Comparison of ENCODE assay signal across 29 cellular contexts in genomic region chr4:5238106-5238505, GRCh38.
A peak's percentile ranks its signal among the peaks of the same experiment; 100 is the strongest.
DNase-seq lines count a peak whose midpoint lies in the region; TF ChIP-seq lines count a peak whose summit lies in the region.
"Had no signal": no experiment of that assay in that cellular context is flagged by ENCODE, and none has a peak within 500 bp of the region (broad histone marks: within the 10 kb centered on the region; RNA-seq: fewer than 3 reads in every experiment).

No MANE protein-coding gene starts in this region.

- H3K4me1 ChIP-seq in osteoblast (ENCODE audit: insufficient read depth, low read length): no peaks in the 10 kb centered on the region
- H3K4me1 ChIP-seq: left ventricle myocardium inferior, Peyer's patch, right atrium auricular region, tibial artery had no signal

- H3K27ac ChIP-seq in osteoblast (ENCODE audit: low read depth, low read length): no peak overlapping the region
- H3K27ac ChIP-seq: left ventricle myocardium inferior, Peyer's patch, right atrium auricular region, tibial artery had no signal

- no peaks in the 10 kb centered on the region for H3K9me3 ChIP-seq in osteoblast (ENCODE audit: low read depth, low read length)
- H3K9me3 ChIP-seq: left ventricle myocardium inferior, Peyer's patch, right atrium auricular region, tibial artery had no signal

- no peaks in the 10 kb centered on the region for H3K27me3 Mint-ChIP-seq in CD14-positive monocyte (ENCODE audit: low read depth in 3 of 3)
- H3K27me3 Mint-ChIP-seq: activated CD4-positive, alpha-beta memory T cell treated with anti-CD3 and anti-CD28 coated beads, Interleukin-2, amount 10 ng/mL, durations not matched to agents 7 days and 5 days; activated T-helper 17 cell treated with anti-CD3 and anti-CD28 coated beads, Interleukin-2, amount 50 U/mL, for 72 hours; CD4-positive, CD25-positive, alpha-beta regulatory T cell had no signal

- H3K36me3 ChIP-seq in osteoblast (ENCODE audit: insufficient read depth, low read length): no peaks in the 10 kb centered on the region
- H3K36me3 ChIP-seq: left ventricle myocardium inferior, Peyer's patch, right atrium auricular region, tibial artery had no signal

- H3K27ac Mint-ChIP-seq in CD14-positive monocyte: no peak overlapping the region
- H3K27ac Mint-ChIP-seq: activated CD4-positive, alpha-beta memory T cell treated with anti-CD3 and anti-CD28 coated beads, Interleukin-2, amount 10 ng/mL, durations not matched to agents 7 days and 5 days; activated naive CD4-positive, alpha-beta T cell treated with anti-CD3 and anti-CD28 coated beads, Interleukin-2, amount 50 U/mL, for 72 hours; activated T-helper 17 cell treated with anti-CD3 and anti-CD28 coated beads, Interleukin-2, amount 50 U/mL, for 72 hours; CD4-positive, CD25-positive, alpha-beta regulatory T cell; T-helper 2 cell treated with Interferon-gamma antibody and Interleukin-4, amounts not matched to agents 5 μg/mL and 100 μg/mL, for 36 hours had no signal

- H3K4me3 Mint-ChIP-seq in CD14-positive monocyte: no peak overlapping the region
- H3K4me3 Mint-ChIP-seq: activated CD4-positive, alpha-beta memory T cell treated with anti-CD3 and anti-CD28 coated beads, Interleukin-2, amount 10 ng/mL, durations not matched to agents 7 days and 5 days; activated T-helper 17 cell treated with anti-CD3 and anti-CD28 coated beads, Interleukin-2, amount 50 U/mL, for 72 hours; CD4-positive, CD25-positive, alpha-beta regulatory T cell; T-helper 2 cell treated with Interferon-gamma antibody and Interleukin-4, amounts not matched to agents 5 μg/mL and 100 μg/mL, for 36 hours had no signal

- peak; percentile 66 for DNase-seq in AG10803 (ENCODE audit: low read depth)
- DNase-seq in H4 (ENCODE audit: low spot score): peak; percentile 18
- peak; percentile 69 for DNase-seq in dedifferentiated amniotic fluid mesenchymal stem cell (ENCODE audit: extremely low spot score)
- DNase-seq in osteoblast (ENCODE audit: insufficient read length, low spot score, missing footprints): no peak
- DNase-seq in OCI-M1 (lab: John Stamatoyannopoulos, UW): no peak
- no peak for DNase-seq in stimulated activated CD4-positive, alpha-beta T cell treated with anti-CD3 and anti-CD28 coated beads, Interleukin-15, amount 100 ng/mL, for 24 hours
- no peak for DNase-seq in CD14-positive monocyte (ENCODE audit: low spot score)
- DNase-seq in Ammon's horn (ENCODE audit: low spot score): no peak
- DNase-seq: ACHN; activated CD4-positive, alpha-beta memory T cell treated with anti-CD3 and anti-CD28 coated beads, Interleukin-2, amount 10 ng/mL, durations not matched to agents 7 days and 5 days; activated CD4-positive, CD25-positive, alpha-beta regulatory T cell treated with anti-CD3 and anti-CD28 coated beads, Interleukin-2, amount 50 U/mL, for 72 hours; activated CD8-positive, alpha-beta memory T cell treated with anti-CD3 and anti-CD28 coated beads, Interleukin-2, amount 50 U/mL, for 4 hours; anterior cingulate cortex; CD4-positive, CD25-positive, alpha-beta regulatory T cell; DMS79 treated with DMSO at 0.1 percent for 48 hours; effector CD4-positive, alpha-beta T cell; islet precursor cell; left ventricle myocardium inferior; NCI-H2107; NCI-H345; NCI-H748 treated with DMSO at 0.1 percent for 48 hours; Peyer's patch; SIG-M5; stimulated activated CD4-positive, alpha-beta T cell treated with anti-CD3 and anti-CD28 coated beads, Interleukin-2, amount 100 ng/mL, for 48 hours; tibial artery had no signal

- H3K4me3 ChIP-seq in AG10803 (ENCODE audit: low read length) (no peak overlapping the region), osteoblast (ENCODE audit: insufficient read depth, low read length) (no peak overlapping the region)
- H3K4me3 ChIP-seq: left ventricle myocardium inferior, Peyer's patch, right atrium auricular region, tibial artery had no signal

- no peaks in the 10 kb centered on the region for H4K20me1 ChIP-seq in osteoblast (ENCODE audit: insufficient read depth, low read length)

- no peaks in the 10 kb centered on the region for H3K4me1 Mint-ChIP-seq in CD14-positive monocyte
- H3K4me1 Mint-ChIP-seq: activated CD4-positive, alpha-beta memory T cell treated with anti-CD3 and anti-CD28 coated beads, Interleukin-2, amount 10 ng/mL, durations not matched to agents 7 days and 5 days; activated T-helper 17 cell treated with anti-CD3 and anti-CD28 coated beads, Interleukin-2, amount 50 U/mL, for 72 hours; CD4-positive, CD25-positive, alpha-beta regulatory T cell had no signal

- intact Hi-C loops in CD14-positive monocyte (cut with micrococcal nuclease): no loop called here

- TF ChIP-seq CTCF in AG10803 (conservative IDR thresholded peaks at IDR 0.05; ENCODE audit: low read length) (no peak), osteoblast (IDR thresholded peaks at IDR 0.05; ENCODE audit: extremely low read depth, low read depth, low read length) (no peak), CD14-positive monocyte (IDR thresholded peaks at IDR 0.05) (no peak)

- H3K9me3 Mint-ChIP-seq in CD14-positive monocyte: peaks cover 0 to 7% (median 0%) of the 10 kb centered on the region in 7 donors
- H3K9me3 Mint-ChIP-seq: T-helper 2 cell treated with Interferon-gamma antibody and Interleukin-4, amounts not matched to agents 5 μg/mL and 100 μg/mL, for 36 hours had no signal

- no peak overlapping the region for H3K4me2 ChIP-seq in osteoblast (ENCODE audit: insufficient read depth, low read length)

- no peaks in the 10 kb centered on the region for H3K36me3 Mint-ChIP-seq in CD14-positive monocyte
- H3K36me3 Mint-ChIP-seq: activated naive CD4-positive, alpha-beta T cell treated with anti-CD3 and anti-CD28 coated beads, Interleukin-2, amount 50 U/mL, for 72 hours; CD4-positive, CD25-positive, alpha-beta regulatory T cell had no signal

- H3K27me3 ChIP-seq in osteoblast (ENCODE audit: insufficient read depth, low read length): no peaks in the 10 kb centered on the region
- H3K27me3 ChIP-seq: Peyer's patch, right atrium auricular region, tibial artery had no signal

- peak overlapping the region; percentile 2 for H2AFZ ChIP-seq in osteoblast (ENCODE audit: low read length)

- no peaks in the 10 kb centered on the region for H3K79me2 ChIP-seq in osteoblast (ENCODE audit: insufficient read depth, low read length)

Comparison
In these comparisons a context has a peak if more than half of its experiments do, and no peak if none do; other contexts are left out.
1. DNase-seq: peak in AG10803 (single experiment), H4 (single experiment) and dedifferentiated amniotic fluid mesenchymal stem cell (single experiment); none in osteoblast (single experiment), OCI-M1 (single experiment), stimulated activated CD4-positive, alpha-beta T cell treated with anti-CD3 and anti-CD28 coated beads, Interleukin-15, amount 100 ng/mL, for 24 hours (single experiment), CD14-positive monocyte (single experiment) and Ammon's horn (single experiment).